Comparison of ENCODE assay signal across 35 cellular contexts in the genomic region with DNA sequence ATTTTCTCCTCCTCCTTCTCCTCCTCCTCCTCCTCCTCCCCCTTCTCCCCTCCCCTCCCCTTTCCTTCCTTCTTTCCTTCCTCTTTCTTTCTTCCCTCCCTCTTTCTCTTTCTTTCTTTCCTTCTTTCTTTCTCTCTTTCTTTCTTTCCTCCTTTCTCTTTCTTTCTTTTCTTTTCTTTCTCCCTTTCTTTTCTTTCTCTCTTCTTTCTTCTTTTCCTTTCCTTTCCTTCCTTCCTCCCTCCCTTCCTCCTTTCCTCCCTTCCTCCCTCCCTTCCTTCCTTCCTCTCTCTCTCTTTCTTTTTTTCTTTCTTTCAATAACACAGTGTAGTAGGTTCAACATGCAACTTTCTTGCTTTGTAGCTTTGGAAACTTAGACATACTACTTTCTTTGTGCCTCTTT.
"Had no signal": no experiment of that assay in that cellular context is flagged by ENCODE, and none has a peak within 500 bp of the region (broad histone marks: within the 10 kb centered on the region; RNA-seq: fewer than 3 reads in every experiment).

No MANE protein-coding gene starts in this region.

- H3K4me3 ChIP-seq: MG63 had no signal

- H3K36me3 ChIP-seq: MG63 had no signal

- H3K27me3 ChIP-seq: MG63 had no signal

- H3K9me3 ChIP-seq: MG63 had no signal

- DNase-seq: Karpas-422, Kasumi-1, MG63, MM.1S, MV-4-11, NCI-H1048, NCI-H1092, NCI-H1092 treated with DMSO at 0.1 percent for 48 hours, NCI-H1105, NCI-H1105 treated with DMSO at 0.1 percent for 48 hours, NCI-H1417, NCI-H1417 treated with DMSO at 0.1 percent for 48 hours, NCI-H1436 treated with DMSO at 0.1 percent for 48 hours, NCI-H146, NCI-H1694, NCI-H1694 treated with DMSO at 0.1 percent for 48 hours, NCI-H187, NCI-H187 treated with DMSO at 0.1 percent for 48 hours, NCI-H1930, NCI-H2029, NCI-H2029 treated with DMSO at 0.1 percent for 48 hours, NCI-H2081, NCI-H2081 treated with DMSO at 0.1 percent for 48 hours, NCI-H2107, NCI-H2171, NCI-H2171 treated with DMSO at 0.1 percent for 48 hours, NCI-H2227 treated with DMSO at 0.1 percent for 48 hours, NCI-H226, NCI-H345, NCI-H446, NCI-H446 treated with DMSO at 0.1 percent for 48 hours, NCI-H510A, NCI-H510A treated with DMSO at 0.1 percent for 48 hours, NCI-H524, NCI-H524 treated with DMSO at 0.1 percent for 48 hours had no signal
